ENCODE assay signal across 22 cellular contexts in the genomic region with DNA sequence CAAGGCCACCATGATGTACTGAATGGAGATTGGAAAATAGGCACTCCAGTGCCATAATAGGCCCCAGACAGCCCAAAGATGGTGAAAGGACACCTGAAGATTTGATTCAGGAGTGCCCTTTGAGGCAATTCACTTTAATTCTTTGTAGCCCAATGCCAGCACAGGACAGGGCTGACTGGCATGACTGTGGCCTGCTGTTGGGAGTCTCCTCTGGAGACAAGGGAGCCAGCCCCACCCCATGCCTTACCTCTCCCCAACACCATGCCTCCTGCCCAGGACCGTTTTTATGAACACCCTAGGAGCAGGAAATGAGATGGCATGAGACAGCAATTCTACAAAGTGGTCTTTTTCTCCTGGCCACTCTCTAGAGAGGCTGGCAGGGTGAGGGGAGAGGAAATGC.
DNase-seq lines count a peak whose midpoint lies in the region; ATAC-seq and TF ChIP-seq lines count a peak whose summit lies in the region.
"Had no signal": no experiment of that assay in that cellular context is flagged by ENCODE, and none has a peak within 500 bp of the region (broad histone marks: within the 10 kb centered on the region; RNA-seq: fewer than 3 reads in every experiment).

No MANE protein-coding gene starts in this region.

- no peak overlapping the region for H3K27ac ChIP-seq in esophagus muscularis mucosa (replicated peaks in 1 of 4)
- no peak overlapping the region for H3K27ac ChIP-seq in colonic mucosa
- H3K27ac ChIP-seq: GM23248, SJSA1 had no signal

- TF ChIP-seq CTCF in Loucy (conservative IDR thresholded peaks at IDR 0.05; ENCODE audit: low read length) (no peak), esophagus muscularis mucosa (IDR thresholded peaks at IDR 0.05) (no peak), colonic mucosa (IDR thresholded peaks at IDR 0.05) (no peak)

- H3K4me3 ChIP-seq in Loucy (ENCODE audit: low read length, poor library complexity, severe bottlenecking) (peak overlapping the region; percentile 58), esophagus muscularis mucosa (no peak overlapping the region), colonic mucosa (no peak overlapping the region)
- H3K4me3 ChIP-seq: GM23248, K562, SJSA1 had no signal

- peak overlapping the region; percentile 67 for H3K4me2 ChIP-seq in Loucy (ENCODE audit: low read depth, low read length, poor library complexity, severe bottlenecking)

- H3K4me1 Mint-ChIP-seq in activated CD8-positive, alpha-beta memory T cell treated with anti-CD3 and anti-CD28 coated beads, Interleukin-2, amount 10 ng/mL, durations not matched to agents 7 days and 5 days: no peaks in the 10 kb centered on the region
- H3K4me1 Mint-ChIP-seq: H9 had no signal

- no peaks in the 10 kb centered on the region for H3F3A ChIP-seq in Loucy (ENCODE audit: low read depth)

- 38% methylated on average over 1 of the region's 1 CpG for WGBS in esophagus muscularis mucosa

- DNase-seq in activated CD8-positive, alpha-beta memory T cell treated with anti-CD3 and anti-CD28 coated beads for 24 hours: peak; percentile 13
- DNase-seq in activated CD8-positive, alpha-beta memory T cell treated with anti-CD3 and anti-CD28 coated beads, Interleukin-2, amount 10 ng/mL, durations not matched to agents 7 days and 5 days: no peak
- DNase-seq in esophagus muscularis mucosa (ENCODE audit: extremely low spot score) (peak; percentile 12), NCI-H1417 treated with DMSO at 0.1 percent for 48 hours (lab: John Stamatoyannopoulos, UW) (no peak), sciatic nerve (ENCODE audit: low spot score) (no peak), colonic mucosa (no peak)
- DNase-seq: CD4-positive, alpha-beta T cell; COR-L47; DMS 273 treated with DMSO at 0.1 percent for 48 hours; GM23248; H9; MM.1S; NCI-H1092; NCI-H146; NCI-H2029; NCI-H2171; NCI-H524 treated with DMSO at 0.1 percent for 48 hours; OCI-M1 had no signal

- H3K9ac ChIP-seq in Loucy (ENCODE audit: low read depth, low read length, poor library complexity, severe bottlenecking) (peak overlapping the region; percentile 65), colonic mucosa (ENCODE audit: low read depth in 2 of 2, low read length in 2 of 2) (no peak overlapping the region)
- H3K9ac ChIP-seq: GM23248 had no signal

- TF ChIP-seq EP300 in esophagus muscularis mucosa (IDR thresholded peaks at IDR 0.05): no peak

- no peak overlapping the region for H3K4me3 Mint-ChIP-seq in activated CD8-positive, alpha-beta memory T cell treated with anti-CD3 and anti-CD28 coated beads, Interleukin-2, amount 10 ng/mL, durations not matched to agents 7 days and 5 days
- H3K4me3 Mint-ChIP-seq: CD4-positive, alpha-beta T cell; H9 had no signal

- H3K27me3 Mint-ChIP-seq in activated CD8-positive, alpha-beta memory T cell treated with anti-CD3 and anti-CD28 coated beads, Interleukin-2, amount 10 ng/mL, durations not matched to agents 7 days and 5 days: no peaks in the 10 kb centered on the region
- H3K27me3 Mint-ChIP-seq: CD4-positive, alpha-beta T cell had no signal

- H3K27ac Mint-ChIP-seq in activated CD8-positive, alpha-beta memory T cell treated with anti-CD3 and anti-CD28 coated beads, Interleukin-2, amount 10 ng/mL, durations not matched to agents 7 days and 5 days: no peak overlapping the region
- H3K27ac Mint-ChIP-seq: CD4-positive, alpha-beta T cell; H9 had no signal

- no peaks in the 10 kb centered on the region for H3K27me3 ChIP-seq in Loucy (ENCODE audit: insufficient read depth, low read length, poor library complexity, severe bottlenecking)
- H3K27me3 ChIP-seq in esophagus muscularis mucosa: no peaks in the 10 kb centered on the region
- H3K27me3 ChIP-seq in colonic mucosa: no peaks in the 10 kb centered on the region
- H3K27me3 ChIP-seq: SJSA1 had no signal

- H3K9me3 Mint-ChIP-seq in activated CD8-positive, alpha-beta memory T cell treated with anti-CD3 and anti-CD28 coated beads, Interleukin-2, amount 10 ng/mL, durations not matched to agents 7 days and 5 days (ENCODE audit: low read depth): no peaks in the 10 kb centered on the region
- H3K9me3 Mint-ChIP-seq: CD4-positive, alpha-beta T cell had no signal

- no peaks in the 10 kb centered on the region for H3K36me3 ChIP-seq in Loucy (ENCODE audit: insufficient read depth, low read length)
- no peaks in the 10 kb centered on the region for H3K36me3 ChIP-seq in esophagus muscularis mucosa
- no peaks in the 10 kb centered on the region for H3K36me3 ChIP-seq in colonic mucosa
- H3K36me3 ChIP-seq: SJSA1 had no signal

- H4K20me1 ChIP-seq in Loucy (ENCODE audit: insufficient read depth, low read length, poor library complexity, severe bottlenecking): no peaks in the 10 kb centered on the region

- H3K4me1 ChIP-seq in Loucy (ENCODE audit: insufficient read depth, low read length, poor library complexity, severe bottlenecking): peaks cover 32% of the 10 kb centered on the region
- H3K4me1 ChIP-seq in esophagus muscularis mucosa: no peaks in the 10 kb centered on the region
- H3K4me1 ChIP-seq in colonic mucosa: no peaks in the 10 kb centered on the region
- H3K4me1 ChIP-seq: SJSA1 had no signal

- CTCF ChIA-PET in activated CD8-positive, alpha-beta memory T cell treated with anti-CD3 and anti-CD28 coated beads, Interleukin-2, amount 10 ng/mL, durations not matched to agents 7 days and 5 days (lab: Charles Lee): no interaction called here

- no peaks in the 10 kb centered on the region for H3K9me2 ChIP-seq in Loucy (replicated peaks; ENCODE audit: low read depth, low read length)

- no peaks in the 10 kb centered on the region for H3K36me3 Mint-ChIP-seq in activated CD8-positive, alpha-beta memory T cell treated with anti-CD3 and anti-CD28 coated beads, Interleukin-2, amount 10 ng/mL, durations not matched to agents 7 days and 5 days

- H3K9me3 ChIP-seq in Loucy (ENCODE audit: insufficient read depth, low read depth, low read length) (no peaks in the 10 kb centered on the region), esophagus muscularis mucosa (no peaks in the 10 kb centered on the region), colonic mucosa (no peaks in the 10 kb centered on the region)
- H3K9me3 ChIP-seq: SJSA1 had no signal

- H3K79me2 ChIP-seq in Loucy (ENCODE audit: insufficient read depth, low read length): no peaks in the 10 kb centered on the region

- H2AFZ ChIP-seq in Loucy (ENCODE audit: low read length): peak overlapping the region; percentile 30; the same call in 1 of the 2 replicates
- H2AFZ ChIP-seq: GM23248 had no signal

- ATAC-seq in activated CD8-positive, alpha-beta memory T cell treated with anti-CD3 and anti-CD28 coated beads, Interleukin-2, amount 10 ng/mL, durations not matched to agents 7 days and 5 days: no peak
- ATAC-seq in sciatic nerve: no peak
- ATAC-seq: K562, Right ventricle myocardium inferior had no signal

- intact Hi-C loops in esophagus muscularis mucosa (cut with DNase I): no loop called here
- intact Hi-C loops in sciatic nerve (cut with DNase I): no loop called here
- intact Hi-C loops in colonic mucosa (cut with DNase I): no loop called here

- TF ChIP-seq POLR2A in esophagus muscularis mucosa (IDR thresholded peaks at IDR 0.05; ENCODE audit: low read depth): no peak

Comparison
In these comparisons a context has a peak if more than half of its experiments do, and no peak if none do; other contexts are left out.
1. DNase-seq: peak in activated CD8-positive, alpha-beta memory T cell treated with anti-CD3 and anti-CD28 coated beads for 24 hours (single experiment) and esophagus muscularis mucosa (single experiment); none in activated CD8-positive, alpha-beta memory T cell treated with anti-CD3 and anti-CD28 coated beads, Interleukin-2, amount 10 ng/mL, durations not matched to agents 7 days and 5 days (single experiment), NCI-H1417 treated with DMSO at 0.1 percent for 48 hours (single experiment), sciatic nerve (single experiment) and colonic mucosa (single experiment).